ENCODE assay signal across 22 cellular contexts in genomic region chr9:134352247-134352933, GRCh38. TPM values are rescaled to one million over a fixed set of nuclear protein-coding genes. Genes with fewer than 3 reads are reported as not detected.
A peak's percentile ranks its signal among the peaks of the same experiment; 100 is the strongest.
DNase-seq lines count a peak whose midpoint lies in the region; ATAC-seq and TF ChIP-seq lines count a peak whose summit lies in the region.
"Had no signal": no experiment of that assay in that cellular context is flagged by ENCODE, and none has a peak within 500 bp of the region (broad histone marks: within the 10 kb centered on the region; RNA-seq: fewer than 3 reads in every experiment).

No MANE protein-coding gene starts in this region.

- H2BK15ac ChIP-seq in neuronal stem cell (ENCODE audit: low read length): no peak overlapping the region

- no peak overlapping the region for H3K4ac ChIP-seq in neuronal stem cell (ENCODE audit: low read length)

- H3K36me3 ChIP-seq in left ventricle myocardium inferior (no peaks in the 10 kb centered on the region), neuronal stem cell (replicated peaks in 1 of 2; ENCODE audit: control insufficient read depth in 2 of 2, insufficient read depth in 2 of 2, low read length in 2 of 2) (no peaks in the 10 kb centered on the region)
- H3K36me3 ChIP-seq: BE2C, SJCRH30 had no signal

- H2BK120ac ChIP-seq in neuronal stem cell (ENCODE audit: low read depth, low read length): no peak overlapping the region

- H4K8ac ChIP-seq in neuronal stem cell (ENCODE audit: low read depth, low read length): peak overlapping the region; percentile 72

- H3K4me3 ChIP-seq in left ventricle myocardium inferior (no peak overlapping the region), neuronal stem cell (ENCODE audit: low read length in 2 of 2) (no peak overlapping the region), skin epidermis (no peak overlapping the region)
- H3K4me3 ChIP-seq: GM12878, SJCRH30 had no signal

- no peak for ATAC-seq in Right ventricle myocardium inferior
- ATAC-seq: GM12878, PC-3 had no signal

- peak overlapping the region; percentile 90 for H2BK5ac ChIP-seq in neuronal stem cell (ENCODE audit: low read length)

- H3K9ac ChIP-seq in neuronal stem cell (ENCODE audit: low read depth, low read length, poor library complexity): no peak overlapping the region

- no peak overlapping the region for H2BK12ac ChIP-seq in neuronal stem cell (ENCODE audit: low read length)

- DNase-seq in left ventricle myocardium inferior (no peak), Right ventricle myocardium inferior (ENCODE audit: missing footprints) (no peak), neuronal stem cell (ENCODE audit: low spot score) (no peak), cerebellum (ENCODE audit: low spot score) (no peak), hippocampal formation (lab: John Stamatoyannopoulos, UW) (no peak), hepatic stellate cell (ENCODE audit: low spot score) (no peak)
- DNase-seq: BE2C; CD4-positive, alpha-beta memory T cell; DMS53; EL; GOT3; KG1; MV-4-11; NCI-H1694 treated with DMSO at 0.1 percent for 48 hours; NCI-H2107; NCI-H510A treated with DMSO at 0.1 percent for 48 hours; PC-3; RPMI8226; SJCRH30 had no signal

- H3K4me1 ChIP-seq in left ventricle myocardium inferior (peaks cover 100% of the 10 kb centered on the region), neuronal stem cell (ENCODE audit: control insufficient read depth in 2 of 2, insufficient read depth in 1 of 2, low read depth in 1 of 2, low read length in 2 of 2) (peaks cover 2 to 18% of the 10 kb centered on the region in 2 donors)
- H3K4me1 ChIP-seq: SJCRH30 had no signal

- H3K79me1 ChIP-seq in neuronal stem cell (ENCODE audit: low read depth, low read length): peaks cover 50% of the 10 kb centered on the region

- intact Hi-C loops in left ventricle myocardium inferior (cut with micrococcal nuclease) (no loop called here), Right ventricle myocardium inferior (cut with DNase I) (no loop called here)

- H2AK5ac ChIP-seq in neuronal stem cell (ENCODE audit: low read depth, low read length): peak overlapping the region; percentile 75

- peak overlapping the region; percentile 56 for H3K14ac ChIP-seq in neuronal stem cell (ENCODE audit: low read length)

- no peak overlapping the region for H4K91ac ChIP-seq in neuronal stem cell (ENCODE audit: low read depth, low read length, poor library complexity)

- WGBS in neuronal stem cell (ENCODE audit: extremely low coverage in 2 of 2, insufficient read length in 2 of 2, insufficient replicate concordance in 1 of 2), 2 donors: no CpG with 5 or more reads among the region's 18 CpGs

- H3K9me3 ChIP-seq in left ventricle myocardium inferior (replicated peaks) (no peaks in the 10 kb centered on the region), neuronal stem cell (replicated peaks in 1 of 2; ENCODE audit: control insufficient read depth in 2 of 2, insufficient read depth in 1 of 2, low read depth in 1 of 2, low read length in 2 of 2) (no peaks in the 10 kb centered on the region)
- H3K9me3 ChIP-seq: BE2C, SJCRH30 had no signal

- TF ChIP-seq CTCF in left ventricle myocardium inferior (IDR thresholded peaks at IDR 0.05; ENCODE audit: borderline replicate concordance) (no peak), VCaP (conservative IDR thresholded peaks at IDR 0.05) (no peak)

- H2AFZ ChIP-seq in neuronal stem cell (ENCODE audit: low read length): no peak overlapping the region

- peak overlapping the region; percentile 71 for H3K27ac ChIP-seq in left ventricle myocardium inferior (replicated peaks)
- H3K27ac ChIP-seq in VCaP: peak overlapping the region; percentile 11; the same call in 1 of the 2 replicates
- no peak overlapping the region for H3K27ac ChIP-seq in neuronal stem cell (replicated peaks; ENCODE audit: low read length)
- H3K27ac ChIP-seq in skin epidermis: peak overlapping the region in 13 of 21 experiments; percentile 7 to 91 (median 54)
- H3K27ac ChIP-seq: SJCRH30 had no signal

- no peak overlapping the region for H3K4me2 ChIP-seq in neuronal stem cell (ENCODE audit: insufficient read depth, low read length, poor library complexity, severe bottlenecking)

- H3K18ac ChIP-seq in neuronal stem cell (ENCODE audit: low read length): peak overlapping the region; percentile 89

- peak overlapping the region; percentile 80 for H3K23ac ChIP-seq in neuronal stem cell (ENCODE audit: low read depth, low read length, poor library complexity)

- H3K27me3 ChIP-seq in left ventricle myocardium inferior (ENCODE audit: low read depth): no peaks in the 10 kb centered on the region
- H3K27me3 ChIP-seq in neuronal stem cell (ENCODE audit: control insufficient read depth in 3 of 3, insufficient read depth in 3 of 3, low read depth in 1 of 3, low read length in 3 of 3): no peaks in the 10 kb centered on the region
- H3K27me3 ChIP-seq: BE2C, SJCRH30 had no signal

RNA-seq across cellular contexts. Expression of gene RXRA, which starts 26.1 kb away (rescaled TPM):
- total RNA-seq in left ventricle myocardium inferior (57.1 TPM), Right ventricle myocardium inferior (91.1 TPM), cerebellum (5.7 TPM)
- polyA plus RNA-seq in neuronal stem cell (2013, experiment 1 of 2): 36.1 TPM
- 36.3 TPM for polyA plus RNA-seq in neuronal stem cell (2013, experiment 2 of 2)
